ENCODE assay signal across 1 cellular context in the genomic region with DNA sequence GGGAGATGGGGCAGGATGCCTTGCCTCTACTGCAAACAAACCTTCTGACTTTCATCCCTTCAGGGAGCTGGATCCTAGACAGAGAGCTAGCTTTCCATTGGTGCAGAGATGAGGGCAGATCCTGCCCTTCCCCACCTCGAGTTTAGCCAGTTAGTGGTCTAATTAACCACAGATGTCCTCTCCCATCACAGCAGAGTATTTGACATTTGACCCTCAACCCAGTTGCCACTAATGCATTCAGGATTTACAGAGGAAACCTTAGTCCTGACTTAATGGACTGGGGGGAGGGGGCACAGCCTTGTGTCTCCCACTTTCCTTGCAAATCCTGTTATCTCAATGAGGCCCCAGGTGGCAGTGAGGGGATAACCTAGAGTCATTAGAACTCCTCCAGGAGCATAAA.
TF ChIP-seq lines count a peak whose summit lies in the region.

No MANE protein-coding gene starts in this region.

TF ChIP-seq in IMR-90, 13 proteins besides CTCF, POLR2A, EP300 and RAD21:
- TF ChIP-seq, protein P1, sequence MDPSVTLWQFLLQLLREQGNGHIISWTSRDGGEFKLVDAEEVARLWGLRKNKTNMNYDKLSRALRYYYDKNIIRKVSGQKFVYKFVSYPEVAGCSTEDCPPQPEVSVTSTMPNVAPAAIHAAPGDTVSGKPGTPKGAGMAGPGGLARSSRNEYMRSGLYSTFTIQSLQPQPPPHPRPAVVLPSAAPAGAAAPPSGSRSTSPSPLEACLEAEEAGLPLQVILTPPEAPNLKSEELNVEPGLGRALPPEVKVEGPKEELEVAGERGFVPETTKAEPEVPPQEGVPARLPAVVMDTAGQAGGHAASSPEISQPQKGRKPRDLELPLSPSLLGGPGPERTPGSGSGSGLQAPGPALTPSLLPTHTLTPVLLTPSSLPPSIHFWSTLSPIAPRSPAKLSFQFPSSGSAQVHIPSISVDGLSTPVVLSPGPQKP (IDR thresholded peaks at IDR 0.05; ENCODE audit: borderline replicate concordance, low read depth, low read length) = no peak
- no peak for TF ChIP-seq CHD1 (IDR thresholded peaks at IDR 0.05; ENCODE audit: low read depth, low read length)
- TF ChIP-seq MXI1 (IDR thresholded peaks at IDR 0.05; ENCODE audit: borderline replicate concordance, low read depth, low read length) = no peak
- TF ChIP-seq BHLHE40 (IDR thresholded peaks at IDR 0.05; ENCODE audit: low read depth, low read length) = no peak
TF ChIP-seq in IMR-90: peak in this region for 0.
